ENCODE assay signal across 13 cellular contexts in genomic region chr7:97951532-97951931, GRCh38. TPM values are rescaled to one million over a fixed set of nuclear protein-coding genes. Genes with fewer than 3 reads are reported as not detected.
"Had no signal": no experiment of that assay in that cellular context is flagged by ENCODE, and none has a peak within 500 bp of the region (broad histone marks: within the 10 kb centered on the region; RNA-seq: fewer than 3 reads in every experiment).

No MANE protein-coding gene starts in this region.

RNA-seq across cellular contexts. Expression of gene OCM2, which starts 38.5 kb away (rescaled TPM):
- total RNA-seq: activated CD4-positive, alpha-beta T cell treated with anti-CD3 and anti-CD28 coated beads, Interleukin-2, amount 10 ng/mL, durations not matched to agents 24 days and 14 days; activated CD8-positive, alpha-beta T cell treated with anti-CD3 and anti-CD28 coated beads for 36 hours; activated naive CD8-positive, alpha-beta T cell treated with anti-CD3 and anti-CD28 coated beads for 36 hours; activated T-helper 17 cell treated with anti-CD3 and anti-CD28 coated beads, Interleukin-2, amount 50 U/mL, for 72 hours; esophagus mucosa; gastroesophageal sphincter; heart left ventricle; left ventricle myocardium superior; natural killer cell; renal cortical epithelial cell; sigmoid colon; spleen; thoracic aorta had no signal
- polyA plus RNA-seq: heart left ventricle, sigmoid colon, spleen had no signal
